36 cellular contexts compared by ENCODE assay signal in genomic region chr22:23410411-23410810, GRCh38.
"Had no signal": no experiment of that assay in that cellular context is flagged by ENCODE, and none has a peak within 500 bp of the region (broad histone marks: within the 10 kb centered on the region; RNA-seq: fewer than 3 reads in every experiment).

No MANE protein-coding gene starts in this region.

- H3K4me3 Mint-ChIP-seq: activated CD4-positive, alpha-beta memory T cell treated with anti-CD3 and anti-CD28 coated beads for 36 hours; activated CD4-positive, alpha-beta T cell treated with anti-CD3 and anti-CD28 coated beads for 36 hours; activated CD4-positive, alpha-beta T cell treated with anti-CD3 and anti-CD28 coated beads, Interleukin-2, amount 10 ng/mL, durations not matched to agents 24 days and 14 days; activated CD8-positive, alpha-beta memory T cell treated with anti-CD3 and anti-CD28 coated beads, Interleukin-2, amount 10 ng/mL, durations not matched to agents 7 days and 5 days; activated CD8-positive, alpha-beta T cell treated with anti-CD3 and anti-CD28 coated beads, Interleukin-2, amount 10 ng/mL, durations not matched to agents 7 days and 5 days; activated naive CD4-positive, alpha-beta T cell treated with anti-CD3 and anti-CD28 coated beads for 36 hours; activated naive CD4-positive, alpha-beta T cell treated with anti-CD3 and anti-CD28 coated beads, Interleukin-2, amount 50 U/mL, for 24 hours; activated naive CD8-positive, alpha-beta T cell treated with anti-CD3 and anti-CD28 coated beads for 36 hours; activated naive CD8-positive, alpha-beta T cell treated with anti-CD3 and anti-CD28 coated beads, Interleukin-2, amount 50 U/mL, for 24 hours; activated T-helper 1 cell treated with anti-CD3 and anti-CD28 coated beads, Interleukin-12 subunit alpha, Interleukin-12 subunit beta, Interleukin-2, Interleukin-4 antibody, amounts not matched to agents 30 ng/mL and 10 ng/mL and 1 ng/mL, durations not matched to agents 14 hours and 24 hours and 36 hours; dendritic cell treated with granulocyte-macrophage colony-stimulating factor and Interleukin-4, amounts not matched to agents 40 ng/mL and 50 ng/mL, for 4 days; effector memory CD8-positive, alpha-beta T cell; T-helper 17 cell; T-helper 2 cell treated with Interferon-gamma antibody and Interleukin-4, amounts not matched to agents 5 μg/mL and 100 μg/mL, for 36 hours had no signal

- H3K27ac ChIP-seq: adrenal gland, body of pancreas, coronary artery, dorsolateral prefrontal cortex, esophagus muscularis mucosa, foreskin keratinocyte, gastrocnemius medialis, heart left ventricle had no signal

- H3K4me1 Mint-ChIP-seq: activated CD4-positive, alpha-beta T cell treated with anti-CD3 and anti-CD28 coated beads, Interleukin-2, amount 10 ng/mL, durations not matched to agents 24 days and 14 days; activated CD8-positive, alpha-beta memory T cell treated with anti-CD3 and anti-CD28 coated beads, Interleukin-2, amount 10 ng/mL, durations not matched to agents 7 days and 5 days; T-helper 17 cell had no signal

- H3K27ac Mint-ChIP-seq: activated CD4-positive, alpha-beta memory T cell treated with anti-CD3 and anti-CD28 coated beads for 36 hours; activated CD4-positive, alpha-beta T cell treated with anti-CD3 and anti-CD28 coated beads for 36 hours; activated CD4-positive, alpha-beta T cell treated with anti-CD3 and anti-CD28 coated beads, Interleukin-2, amount 10 ng/mL, durations not matched to agents 24 days and 14 days; activated CD8-positive, alpha-beta memory T cell treated with anti-CD3 and anti-CD28 coated beads, Interleukin-2, amount 10 ng/mL, durations not matched to agents 7 days and 5 days; activated CD8-positive, alpha-beta T cell treated with anti-CD3 and anti-CD28 coated beads, Interleukin-2, amount 10 ng/mL, durations not matched to agents 7 days and 5 days; activated naive CD4-positive, alpha-beta T cell treated with anti-CD3 and anti-CD28 coated beads for 36 hours; activated naive CD4-positive, alpha-beta T cell treated with anti-CD3 and anti-CD28 coated beads, Interleukin-2, amount 50 U/mL, for 24 hours; activated naive CD8-positive, alpha-beta T cell treated with anti-CD3 and anti-CD28 coated beads for 36 hours; activated naive CD8-positive, alpha-beta T cell treated with anti-CD3 and anti-CD28 coated beads, Interleukin-2, amount 50 U/mL, for 24 hours; activated T-helper 1 cell treated with anti-CD3 and anti-CD28 coated beads, Interleukin-12 subunit alpha, Interleukin-12 subunit beta, Interleukin-2, Interleukin-4 antibody, amounts not matched to agents 30 ng/mL and 10 ng/mL and 1 ng/mL, durations not matched to agents 14 hours and 24 hours and 36 hours; activated T-helper 2 cell treated with anti-CD3 and anti-CD28 coated beads, Interferon-gamma antibody, Interleukin-2, Interleukin-4, amounts not matched to agents 10 μg/mL and 5 μg/mL and 100 μg/mL, durations not matched to agents 14 hours and 24 hours and 36 hours; dendritic cell treated with granulocyte-macrophage colony-stimulating factor and Interleukin-4, amounts not matched to agents 40 ng/mL and 50 ng/mL, for 4 days; effector memory CD8-positive, alpha-beta T cell; T-helper 17 cell; T-helper 2 cell treated with Interferon-gamma antibody and Interleukin-4, amounts not matched to agents 5 μg/mL and 100 μg/mL, for 36 hours had no signal

- H3K36me3 Mint-ChIP-seq: activated CD4-positive, alpha-beta memory T cell treated with anti-CD3 and anti-CD28 coated beads for 36 hours; activated CD8-positive, alpha-beta memory T cell treated with anti-CD3 and anti-CD28 coated beads, Interleukin-2, amount 10 ng/mL, durations not matched to agents 7 days and 5 days; activated naive CD4-positive, alpha-beta T cell treated with anti-CD3 and anti-CD28 coated beads, Interleukin-2, amount 50 U/mL, for 24 hours; activated naive CD8-positive, alpha-beta T cell treated with anti-CD3 and anti-CD28 coated beads for 36 hours had no signal

- DNase-seq: activated CD4-positive, alpha-beta memory T cell treated with anti-CD3 and anti-CD28 coated beads for 36 hours; activated CD4-positive, alpha-beta T cell treated with anti-CD3 and anti-CD28 coated beads for 36 hours; activated CD4-positive, alpha-beta T cell treated with anti-CD3 and anti-CD28 coated beads, Interleukin-2, amount 10 ng/mL, durations not matched to agents 24 days and 14 days; activated CD4-positive, CD25-positive, alpha-beta regulatory T cell; activated CD4-positive, CD25-positive, alpha-beta regulatory T cell treated with anti-CD3 and anti-CD28 coated beads, Interleukin-2, amount 50 U/mL, for 72 hours; activated CD8-positive, alpha-beta memory T cell treated with anti-CD3 and anti-CD28 coated beads, Interleukin-2, amount 10 ng/mL, durations not matched to agents 7 days and 5 days; activated CD8-positive, alpha-beta memory T cell treated with anti-CD3 and anti-CD28 coated beads, Interleukin-2, amount 50 U/mL, for 4 hours; activated CD8-positive, alpha-beta T cell treated with anti-CD3 and anti-CD28 coated beads, Interleukin-2, amount 10 ng/mL, durations not matched to agents 7 days and 5 days; activated effector memory CD4-positive, alpha-beta T cell treated with anti-CD3 and anti-CD28 coated beads, Interleukin-2, amount 50 U/mL, for 16 hours; activated naive CD4-positive, alpha-beta T cell treated with anti-CD3 and anti-CD28 coated beads for 36 hours; activated naive CD8-positive, alpha-beta T cell treated with anti-CD3 and anti-CD28 coated beads for 36 hours; activated naive CD8-positive, alpha-beta T cell treated with anti-CD3 and anti-CD28 coated beads, Interleukin-2, amount 50 U/mL, for 24 hours; activated T-cell treated with anti-CD3 and anti-CD28 coated beads, Interleukin-2, amount 50 U/mL, for 1 hour; activated T-cell treated with anti-CD3 and anti-CD28 coated beads, Interleukin-2, amount 50 U/mL, for 48 hours; adrenal gland; amygdala; body of pancreas; central memory CD4-positive, alpha-beta T cell; cerebellar nuclear complex; effector memory CD8-positive, alpha-beta T cell; erythroblast; foreskin keratinocyte; gastrocnemius medialis; glutamatergic neuron; heart left ventricle; T-helper 1 cell; T-helper 17 cell; T1000 had no signal

- H3K9me3 ChIP-seq: adrenal gland, body of pancreas, esophagus muscularis mucosa, gastrocnemius medialis had no signal

- H3K27me3 Mint-ChIP-seq: activated CD4-positive, alpha-beta memory T cell treated with anti-CD3 and anti-CD28 coated beads for 36 hours; activated CD4-positive, alpha-beta T cell treated with anti-CD3 and anti-CD28 coated beads for 36 hours; activated naive CD4-positive, alpha-beta T cell treated with anti-CD3 and anti-CD28 coated beads, Interleukin-2, amount 50 U/mL, for 24 hours; activated naive CD8-positive, alpha-beta T cell treated with anti-CD3 and anti-CD28 coated beads for 36 hours; activated naive CD8-positive, alpha-beta T cell treated with anti-CD3 and anti-CD28 coated beads, Interleukin-2, amount 50 U/mL, for 24 hours had no signal

- ATAC-seq: activated CD4-positive, alpha-beta T cell treated with anti-CD3 and anti-CD28 coated beads for 36 hours; activated CD8-positive, alpha-beta memory T cell treated with anti-CD3 and anti-CD28 coated beads, Interleukin-2, amount 10 ng/mL, durations not matched to agents 7 days and 5 days; activated CD8-positive, alpha-beta T cell treated with anti-CD3 and anti-CD28 coated beads, Interleukin-2, amount 10 ng/mL, durations not matched to agents 7 days and 5 days; activated naive CD8-positive, alpha-beta T cell treated with anti-CD3 and anti-CD28 coated beads, Interleukin-2, amount 50 U/mL, for 24 hours; body of pancreas; effector memory CD8-positive, alpha-beta T cell; foreskin keratinocyte; gastrocnemius medialis; heart left ventricle; T-helper 17 cell had no signal

- H3K9me3 Mint-ChIP-seq: activated CD4-positive, alpha-beta memory T cell treated with anti-CD3 and anti-CD28 coated beads for 36 hours; activated CD4-positive, alpha-beta T cell treated with anti-CD3 and anti-CD28 coated beads, Interleukin-2, amount 10 ng/mL, durations not matched to agents 24 days and 14 days; activated naive CD4-positive, alpha-beta T cell treated with anti-CD3 and anti-CD28 coated beads for 36 hours; activated naive CD4-positive, alpha-beta T cell treated with anti-CD3 and anti-CD28 coated beads, Interleukin-2, amount 50 U/mL, for 24 hours; activated naive CD8-positive, alpha-beta T cell treated with anti-CD3 and anti-CD28 coated beads for 36 hours; activated naive CD8-positive, alpha-beta T cell treated with anti-CD3 and anti-CD28 coated beads, Interleukin-2, amount 50 U/mL, for 24 hours; activated T-helper 1 cell treated with anti-CD3 and anti-CD28 coated beads, Interleukin-12 subunit alpha, Interleukin-12 subunit beta, Interleukin-2, Interleukin-4 antibody, amounts not matched to agents 30 ng/mL and 10 ng/mL and 1 ng/mL, durations not matched to agents 14 hours and 24 hours and 36 hours; activated T-helper 2 cell treated with anti-CD3 and anti-CD28 coated beads, Interferon-gamma antibody, Interleukin-2, Interleukin-4, amounts not matched to agents 10 μg/mL and 5 μg/mL and 100 μg/mL, durations not matched to agents 14 hours and 24 hours and 36 hours; dendritic cell treated with granulocyte-macrophage colony-stimulating factor and Interleukin-4, amounts not matched to agents 40 ng/mL and 50 ng/mL, for 4 days; effector memory CD8-positive, alpha-beta T cell; T-helper 2 cell treated with Interferon-gamma antibody and Interleukin-4, amounts not matched to agents 5 μg/mL and 100 μg/mL, for 36 hours had no signal

- H3K27me3 ChIP-seq: adrenal gland, body of pancreas, dorsolateral prefrontal cortex had no signal

- H3K36me3 ChIP-seq: adrenal gland, esophagus muscularis mucosa, gastrocnemius medialis, heart left ventricle had no signal

- H3K4me1 ChIP-seq: adrenal gland, body of pancreas, esophagus muscularis mucosa, foreskin keratinocyte, gastrocnemius medialis, heart left ventricle had no signal

- H3K4me3 ChIP-seq: adrenal gland, body of pancreas, coronary artery, dorsolateral prefrontal cortex, esophagus muscularis mucosa, gastrocnemius medialis, heart left ventricle had no signal
